ENCODE assay signal across 16 cellular contexts in genomic region chr15:60620707-60621106, GRCh38.
DNase-seq lines count a peak whose midpoint lies in the region; ATAC-seq and TF ChIP-seq lines count a peak whose summit lies in the region.
"Had no signal": no experiment of that assay in that cellular context is flagged by ENCODE, and none has a peak within 500 bp of the region (broad histone marks: within the 10 kb centered on the region; RNA-seq: fewer than 3 reads in every experiment).

No MANE protein-coding gene starts in this region.

- intact Hi-C loops in A673 (cut with micrococcal nuclease; ENCODE audit: unreplicated experiment) = no loop called here

- H3K4me1 ChIP-seq in A673 (ENCODE audit: insufficient read depth, low read length, poor library complexity, severe bottlenecking) (no peaks in the 10 kb centered on the region), gastroesophageal sphincter (peaks cover 0 to 16% (median 0%) of the 10 kb centered on the region in 3 donors)

- no TSS peak for BruUV-seq in A673 (replicated peaks; lab: Mats Ljungman, UMichigan)

- no peak for TF ChIP-seq EP300 in gastroesophageal sphincter (IDR thresholded peaks at IDR 0.05)

- H3K36me3 ChIP-seq in A673 (ENCODE audit: insufficient read depth, low read length, poor library complexity, severe bottlenecking) (no peaks in the 10 kb centered on the region), gastroesophageal sphincter (no peaks in the 10 kb centered on the region)

- H3K27me3 Mint-ChIP-seq in WTC11 (ENCODE audit: low read depth) = no peaks in the 10 kb centered on the region
- H3K27me3 Mint-ChIP-seq: T-cell had no signal

- H3K27me3 ChIP-seq in A673 (replicated peaks; ENCODE audit: insufficient read depth, low read depth, low read length, poor library complexity) (no peaks in the 10 kb centered on the region), gastroesophageal sphincter (no peaks in the 10 kb centered on the region)

- H3K9me3 ChIP-seq in A673 (ENCODE audit: low read depth, low read length, poor library complexity, severe bottlenecking) (no peaks in the 10 kb centered on the region), gastroesophageal sphincter (no peaks in the 10 kb centered on the region)

- H3K4me1 Mint-ChIP-seq in WTC11 = peaks cover 13% of the 10 kb centered on the region
- H3K4me1 Mint-ChIP-seq: T-cell had no signal

- WGBS in gastroesophageal sphincter (ENCODE audit: low coverage in 1 of 2), 2 donors = 6 to 15% methylated on average over 6 of the region's 14 CpGs

- H3K36me3 Mint-ChIP-seq in WTC11 = no peaks in the 10 kb centered on the region
- H3K36me3 Mint-ChIP-seq: T-cell had no signal

- peak; percentile 7 for DNase-seq in A673 (ENCODE audit: low spot score)
- DNase-seq in WTC11 (ENCODE audit: low spot score) = peak; percentile 64
- DNase-seq in occipital lobe (lab: John Stamatoyannopoulos, UW) = peak; percentile 19
- DNase-seq in stimulated activated naive CD4-positive, alpha-beta T cell (lab: John Stamatoyannopoulos, UW) = no peak
- no peak for DNase-seq in NCI-H187 (lab: John Stamatoyannopoulos, UW)
- DNase-seq: ACHN; activated CD4-positive, alpha-beta T cell treated with anti-CD3 and anti-CD28 coated beads for 4 hours; activated T-cell treated with anti-CD3 and anti-CD28 coated beads, Interleukin-2, amount 50 U/mL, for 4 hours; foreskin melanocyte; NCI-H446; PC-9; T-cell had no signal

- H3K27ac ChIP-seq in A673 (ENCODE audit: low read depth, low read length, poor library complexity, severe bottlenecking) (no peak overlapping the region), gastroesophageal sphincter (peak overlapping the region in 3 of 4 donors; percentile 1 to 62 (median 46))
- H3K27ac ChIP-seq: PC-9 had no signal

- CTCF ChIA-PET in A673 (lab: Charles Lee) = no interaction called here
- CTCF ChIA-PET in WTC11 (lab: Charles Lee) = interaction anchor here (0.5 to 1.3 kb wide), 4 partner anchors 100 to 547 kb away, joined by 3 to 5 read pairs (median 4); no protein-coding TSS in a partner anchor

- H3K4me3 Mint-ChIP-seq in WTC11 = no peak overlapping the region
- H3K4me3 Mint-ChIP-seq: activated T-cell treated with anti-CD3 and anti-CD28 coated beads, Interleukin-2, amount 50 U/mL, for 4 hours; nephron; T-cell had no signal

- TF ChIP-seq POLR2A in gastroesophageal sphincter (IDR thresholded peaks at IDR 0.05) = no peak

- POLR2A ChIA-PET in A673 (lab: Charles Lee; ENCODE audit: low non-redundant PET) = interaction anchor here (0.6 kb wide), 1 partner anchor 1290 kb away, joined by 3 read pairs; no protein-coding TSS in a partner anchor
- POLR2A ChIA-PET in WTC11 (lab: Charles Lee) = no interaction called here

- TF ChIP-seq CTCF in A673 (conservative IDR thresholded peaks at IDR 0.05; ENCODE audit: low read depth, low read length) (no peak), WTC11 (IDR thresholded peaks at IDR 0.05) (no peak), gastroesophageal sphincter (IDR thresholded peaks at IDR 0.05) (peak in 1 of 4 experiments; percentile 8)

- ATAC-seq in WTC11 (peak; percentile 90), gastroesophageal sphincter (peak; percentile 91), GM19035 (IDR thresholded peaks at IDR 0.05; ENCODE audit: unreplicated experiment) (no peak)
- no peak for ATAC-seq in activated CD4-positive, CD25-positive, alpha-beta regulatory T cell treated with anti-CD3 and anti-CD28 coated beads, Interleukin-2, amount 50 U/mL, for 24 hours
- ATAC-seq: activated T-cell treated with anti-CD3 and anti-CD28 coated beads, Interleukin-2, amount 50 U/mL, for 4 hours; T-cell had no signal

- no peak overlapping the region for H3K27ac Mint-ChIP-seq in WTC11
- H3K27ac Mint-ChIP-seq: nephron, T-cell had no signal

- H3K4me3 ChIP-seq in A673 (ENCODE audit: low read depth, low read length, poor library complexity, severe bottlenecking) (no peak overlapping the region), gastroesophageal sphincter (peak overlapping the region in 1 of 2 donors; percentile 26)
- H3K4me3 ChIP-seq: PC-9 had no signal

- no peaks in the 10 kb centered on the region for H3K9me3 Mint-ChIP-seq in WTC11
- H3K9me3 Mint-ChIP-seq: activated T-cell treated with anti-CD3 and anti-CD28 coated beads, Interleukin-2, amount 50 U/mL, for 4 hours; nephron; T-cell had no signal

TF ChIP-seq in WTC11, 78 proteins besides CTCF, POLR2A, EP300 and RAD21 (continues in another document):
- no peak for TF ChIP-seq USF2 (CRISPR knock-in tag; IDR thresholded peaks at IDR 0.05)
- TF ChIP-seq ZNF138 (CRISPR knock-in tag; conservative IDR thresholded peaks at IDR 0.05) = no peak
- no peak for TF ChIP-seq ZBTB43 (CRISPR knock-in tag; IDR thresholded peaks at IDR 0.05)
- TF ChIP-seq ATF6 (CRISPR knock-in tag; IDR thresholded peaks at IDR 0.05) = no peak
- TF ChIP-seq ZNF281 (CRISPR knock-in tag; IDR thresholded peaks at IDR 0.05) = no peak
- no peak for TF ChIP-seq CDX4 (CRISPR knock-in tag; IDR thresholded peaks at IDR 0.05; ENCODE audit: borderline replicate concordance)

Comparison
In these comparisons a context has a peak if more than half of its experiments do, and no peak if none do; other contexts are left out.
1. DNase-seq: peak in A673 (single experiment), WTC11 (single experiment) and occipital lobe (single experiment); none in stimulated activated naive CD4-positive, alpha-beta T cell (0 of 6) and NCI-H187 (0 of 2).
2. ATAC-seq: peak in WTC11 (single experiment) and gastroesophageal sphincter (single experiment); none in activated CD4-positive, CD25-positive, alpha-beta regulatory T cell treated with anti-CD3 and anti-CD28 coated beads, Interleukin-2, amount 50 U/mL, for 24 hours (0 of 2) and GM19035 (single experiment).